In the genomic region with DNA sequence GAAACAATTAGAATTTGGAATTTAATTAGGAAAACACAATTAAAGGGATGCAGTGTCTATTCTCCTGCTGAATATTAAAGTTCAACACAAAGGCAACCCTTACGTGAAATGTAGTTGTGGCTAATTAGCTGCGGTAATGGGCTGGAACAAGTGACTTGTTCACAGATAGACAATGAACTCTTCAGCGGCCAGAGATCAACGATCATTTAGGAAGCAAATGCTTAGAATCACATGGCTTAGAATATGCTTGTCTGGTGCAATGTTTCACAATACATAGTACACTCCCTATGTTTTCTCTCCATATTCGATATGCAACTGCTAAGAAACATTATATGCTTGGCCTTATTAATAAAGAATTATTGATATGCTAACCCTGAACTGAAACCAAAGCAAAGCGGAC, we compare ENCODE assay signal across 29 cellular contexts. TPM values are rescaled to one million over a fixed set of nuclear protein-coding genes. Genes with fewer than 3 reads are reported as not detected.
"Had no signal": no experiment of that assay in that cellular context is flagged by ENCODE, and none has a peak within 500 bp of the region (broad histone marks: within the 10 kb centered on the region; RNA-seq: fewer than 3 reads in every experiment).

No MANE protein-coding gene starts in this region.

- H3K9me3 ChIP-seq: colonic mucosa, gastrocnemius medialis, mucosa of descending colon, right atrium auricular region, vagina had no signal

- H3K27ac Mint-ChIP-seq: activated B cell treated with CpG ODN at 0.5 μM for 24 hours; activated CD4-positive, alpha-beta memory T cell treated with anti-CD3 and anti-CD28 coated beads, Interleukin-2, amount 10 ng/mL, durations not matched to agents 7 days and 5 days; activated T-helper 17 cell treated with anti-CD3 and anti-CD28 coated beads, Interleukin-2, amount 50 U/mL, for 72 hours; endodermal cell; memory B cell; naive thymus-derived CD4-positive, alpha-beta T cell; neural progenitor cell; progenitor cell of endocrine pancreas; stimulated activated naive CD8-positive, alpha-beta T cell treated with anti-CD3 and anti-CD28 coated beads, Interleukin-15, amount 100 ng/mL, for 72 hours; T-helper 2 cell treated with Interferon-gamma antibody and Interleukin-4, amounts not matched to agents 5 μg/mL and 100 μg/mL, for 36 hours had no signal

- H3K9ac ChIP-seq: neural progenitor cell had no signal

- H3K36me3 ChIP-seq: brain microvascular endothelial cell, colonic mucosa, gastrocnemius medialis, neural progenitor cell, right atrium auricular region, vagina had no signal

- H3K9me3 Mint-ChIP-seq: activated B cell treated with CpG ODN at 0.5 μM for 24 hours; activated CD4-positive, alpha-beta memory T cell treated with anti-CD3 and anti-CD28 coated beads, Interleukin-2, amount 10 ng/mL, durations not matched to agents 7 days and 5 days; activated T-helper 17 cell treated with anti-CD3 and anti-CD28 coated beads, Interleukin-2, amount 50 U/mL, for 72 hours; endodermal cell; memory B cell; neural progenitor cell; stimulated activated naive CD8-positive, alpha-beta T cell treated with anti-CD3 and anti-CD28 coated beads, Interleukin-15, amount 100 ng/mL, for 72 hours; T-helper 2 cell treated with Interferon-gamma antibody and Interleukin-4, amounts not matched to agents 5 μg/mL and 100 μg/mL, for 36 hours had no signal

- H3K36me3 Mint-ChIP-seq: memory B cell; naive thymus-derived CD4-positive, alpha-beta T cell; neural progenitor cell had no signal

- H3K4me2 ChIP-seq: neural progenitor cell had no signal

- H3K4me1 Mint-ChIP-seq: activated B cell treated with CpG ODN at 0.5 μM for 24 hours; activated T-helper 17 cell treated with anti-CD3 and anti-CD28 coated beads, Interleukin-2, amount 50 U/mL, for 72 hours; memory B cell had no signal

- H2AFZ ChIP-seq: neural progenitor cell had no signal

- H3K4me3 ChIP-seq: colonic mucosa, gastrocnemius medialis, mucosa of descending colon, neural progenitor cell, right atrium auricular region, vagina had no signal

- H3K4me3 Mint-ChIP-seq: activated B cell treated with CpG ODN at 0.5 μM for 24 hours; activated CD4-positive, alpha-beta memory T cell treated with anti-CD3 and anti-CD28 coated beads, Interleukin-2, amount 10 ng/mL, durations not matched to agents 7 days and 5 days; activated T-helper 17 cell treated with anti-CD3 and anti-CD28 coated beads, Interleukin-2, amount 50 U/mL, for 72 hours; endodermal cell; memory B cell; naive thymus-derived CD4-positive, alpha-beta T cell; neural progenitor cell; stimulated activated naive CD8-positive, alpha-beta T cell treated with anti-CD3 and anti-CD28 coated beads, Interleukin-15, amount 100 ng/mL, for 72 hours; T-helper 2 cell treated with Interferon-gamma antibody and Interleukin-4, amounts not matched to agents 5 μg/mL and 100 μg/mL, for 36 hours had no signal

- H3K27ac ChIP-seq: brain microvascular endothelial cell, colonic mucosa, gastrocnemius medialis, neural progenitor cell, right atrium auricular region, vagina had no signal

- H3K27me3 ChIP-seq: brain microvascular endothelial cell, neural progenitor cell, right atrium auricular region, vagina had no signal

- DNase-seq: activated B cell treated with CpG ODN at 0.5 μM for 24 hours; activated CD4-positive, alpha-beta memory T cell treated with anti-CD3 and anti-CD28 coated beads, Interleukin-2, amount 10 ng/mL, durations not matched to agents 7 days and 5 days; activated CD4-positive, alpha-beta T cell treated with anti-CD3 and anti-CD28 coated beads for 4 hours; activated naive CD4-positive, alpha-beta T cell treated with Interleukin-2 at 50 U/mL for 16 hours; activated T-cell treated with anti-CD3 and anti-CD28 coated beads, Interleukin-2, amount 50 U/mL, for 1 hour; aorta; brain microvascular endothelial cell; central memory CD4-positive, alpha-beta T cell; colonic mucosa; endodermal cell; gastrocnemius medialis; head of caudate nucleus; kidney glomerular epithelial cell; left ventricle myocardium superior; mucosa of descending colon; naive thymus-derived CD4-positive, alpha-beta T cell; stimulated activated CD4-positive, alpha-beta T cell treated with anti-CD3 and anti-CD28 coated beads, Interleukin-15, amount 100 ng/mL, for 24 hours; stimulated activated CD4-positive, alpha-beta T cell treated with anti-CD3 and anti-CD28 coated beads, Interleukin-2, amount 100 ng/mL, for 48 hours; stimulated activated naive CD8-positive, alpha-beta T cell treated with anti-CD3 and anti-CD28 coated beads, Interleukin-15, amount 100 ng/mL, for 72 hours; trophoblast cell had no signal

- ATAC-seq: activated T-helper 17 cell treated with anti-CD3 and anti-CD28 coated beads, Interleukin-2, amount 50 U/mL, for 72 hours; gastrocnemius medialis; left ventricle myocardium superior; mucosa of descending colon; naive thymus-derived CD4-positive, alpha-beta T cell; stimulated activated naive CD8-positive, alpha-beta T cell treated with anti-CD3 and anti-CD28 coated beads, Interleukin-15, amount 100 ng/mL, for 72 hours had no signal

- H3K4me1 ChIP-seq: colonic mucosa, gastrocnemius medialis, right atrium auricular region, vagina had no signal

RNA-seq across cellular contexts. Expression of gene MTUS2, which starts 25.8 kb away (rescaled TPM):
- total RNA-seq: activated B cell treated with CpG ODN at 0.5 μM for 24 hours; activated CD4-positive, alpha-beta memory T cell treated with anti-CD3 and anti-CD28 coated beads, Interleukin-2, amount 10 ng/mL, durations not matched to agents 7 days and 5 days; epithelial cell of proximal tubule; fibroblast of lung had no signal
- polyA plus RNA-seq: naive thymus-derived CD4-positive, alpha-beta T cell had no signal
